ENCODE assay signal across 10 cellular contexts in the genomic region with DNA sequence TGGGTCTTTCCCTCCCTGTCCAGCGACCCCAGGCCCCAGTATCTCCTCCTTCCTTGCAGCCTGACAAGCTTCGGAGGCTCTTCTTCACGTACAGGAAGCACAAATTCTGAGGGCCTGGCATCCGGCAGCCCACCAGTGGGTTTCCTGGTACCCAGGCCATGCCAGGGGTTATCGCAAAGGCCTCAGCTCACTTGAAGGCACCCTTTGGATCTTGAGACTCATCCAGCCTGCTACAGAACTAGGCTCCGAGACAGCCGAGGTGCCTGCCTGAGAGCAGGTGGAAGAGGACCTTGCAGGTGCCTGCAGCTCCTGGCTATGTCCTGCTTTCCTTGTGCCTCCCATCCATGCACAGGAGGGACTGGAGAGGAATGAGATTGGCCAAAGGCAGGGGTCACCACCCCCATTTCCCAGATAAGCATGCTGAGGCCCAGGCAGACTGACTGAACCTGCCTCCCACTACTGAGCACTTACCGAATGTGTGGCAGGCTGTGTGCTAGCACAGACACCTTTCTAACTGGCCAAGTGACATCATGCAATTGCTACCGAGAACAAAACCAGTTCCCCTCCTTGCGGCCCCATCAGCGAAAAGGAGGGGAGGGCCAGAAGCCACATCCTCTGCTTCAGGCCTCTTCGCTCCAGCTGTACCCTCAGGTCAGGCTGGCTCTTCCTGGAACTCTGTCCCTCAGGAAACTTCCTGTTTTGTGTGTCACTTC. TPM values are rescaled to one million over a fixed set of nuclear protein-coding genes. Genes with fewer than 3 reads are reported as not detected.
DNase-seq lines count a peak whose midpoint lies in the region; ATAC-seq and TF ChIP-seq lines count a peak whose summit lies in the region.
"Had no signal": no experiment of that assay in that cellular context is flagged by ENCODE, and none has a peak within 500 bp of the region (broad histone marks: within the 10 kb centered on the region; RNA-seq: fewer than 3 reads in every experiment).

No MANE protein-coding gene starts in this region.

- H3K4me3 ChIP-seq in gastrocnemius medialis, result no peak overlapping the region

- no peak overlapping the region for H3K27ac ChIP-seq in gastrocnemius medialis
- no peak overlapping the region for H3K27ac ChIP-seq in caudate nucleus (ENCODE audit: low read depth, low read length)

- no peak for TF ChIP-seq POLR2A in gastrocnemius medialis (IDR thresholded peaks at IDR 0.05)

- no peak for TF ChIP-seq CTCF in gastrocnemius medialis (IDR thresholded peaks at IDR 0.05 in 4 of 5, conservative IDR thresholded peaks at IDR 0.05 in 1 of 5)

- H3K9me3 ChIP-seq in gastrocnemius medialis, result no peaks in the 10 kb centered on the region

- DNase-seq in T-helper 9 cell (peak; percentile 26), dermis blood vessel endothelial cell (peak; percentile 10), gastrocnemius medialis (no peak), caudate nucleus (lab: John Stamatoyannopoulos, UW) (no peak), NCI-H2196 treated with DMSO at 0.1 percent for 48 hours (lab: John Stamatoyannopoulos, UW; ENCODE audit: unreplicated experiment) (no peak)
- DNase-seq in stimulated activated CD8-positive, alpha-beta memory T cell treated with anti-CD3 and anti-CD28 coated beads, Interleukin-7, amount 100 ng/mL, for 4 hours (ENCODE audit: low read depth in 2 of 2), result peak; percentile 23 to 51

- in situ Hi-C loops in gastrocnemius medialis (cut with MboI; ENCODE audit: low sequenced_read_pairs in 4 of 4), result loop anchor here in 2 of 4 donors (10.0 to 25.0 kb wide), 2 partner anchors 109 to 334 kb away; partner anchors contain the start of gene IREB2 (in 1 of the 2)

- H3K27me3 ChIP-seq in gastrocnemius medialis, result no peaks in the 10 kb centered on the region

- no peaks in the 10 kb centered on the region for H3K4me1 ChIP-seq in gastrocnemius medialis

- intact Hi-C loops in gastrocnemius medialis (cut with DNase I; ENCODE audit: low total_unique reads), result no loop called here

- no peaks in the 10 kb centered on the region for H3K36me3 ChIP-seq in gastrocnemius medialis

- ATAC-seq in GM18858 (IDR thresholded peaks at IDR 0.05; ENCODE audit: unreplicated experiment), result peak; percentile 72
- peak; percentile 56 for ATAC-seq in HG03025 (IDR thresholded peaks at IDR 0.05; ENCODE audit: low FRiP score, unreplicated experiment)
- no peak for ATAC-seq in gastrocnemius medialis

RNA-seq across cellular contexts. Expression of gene SH2D7, which starts 11.2 kb away (rescaled TPM):
- total RNA-seq in dermis blood vessel endothelial cell (not detected in 2 replicates), gastrocnemius medialis (not detected)
- total RNA-seq: dermis microvascular lymphatic vessel endothelial cell, skeletal muscle tissue had no signal

RNA-seq across cellular contexts. Expression of gene TBC1D2B, which starts 26.1 kb away (rescaled TPM):
- total RNA-seq in dermis blood vessel endothelial cell (26.2 and 43.8 TPM in 2 replicates), gastrocnemius medialis (1 to 10 TPM; 4.7 to 9.6 (median 8.1) TPM)

RNA-seq across cellular contexts. Expression of gene CIB2, which starts 27.7 kb away (rescaled TPM):
- 1.5 and 2.5 TPM in 2 replicates for total RNA-seq in dermis blood vessel endothelial cell
- total RNA-seq in gastrocnemius medialis, result 10 to 100 TPM in 1 of 4 donors, 1 to 10 TPM in 3; 5.6 to 14.4 (median 6.7) TPM

RNA-seq across cellular contexts. Expression of gene IDH3A, which starts 45.6 kb away (rescaled TPM):
- total RNA-seq in dermis blood vessel endothelial cell, result 35.6 and 65.6 TPM in 2 replicates
- total RNA-seq in gastrocnemius medialis, result 100 to 1,000 TPM; 133 to 202 (median 168) TPM

Comparison
In these comparisons a context has a peak if more than half of its experiments do, and no peak if none do; other contexts are left out.
1. ATAC-seq: peak in GM18858 (single experiment) and HG03025 (single experiment); none in gastrocnemius medialis (0 of 2).
2. DNase-seq: peak in T-helper 9 cell (single experiment), dermis blood vessel endothelial cell (single experiment) and stimulated activated CD8-positive, alpha-beta memory T cell treated with anti-CD3 and anti-CD28 coated beads, Interleukin-7, amount 100 ng/mL, for 4 hours (2 of 2); none in gastrocnemius medialis (0 of 2), caudate nucleus (0 of 61) and NCI-H2196 treated with DMSO at 0.1 percent for 48 hours (single experiment).